ENCODE assay signal across 15 cellular contexts in the genomic region with DNA sequence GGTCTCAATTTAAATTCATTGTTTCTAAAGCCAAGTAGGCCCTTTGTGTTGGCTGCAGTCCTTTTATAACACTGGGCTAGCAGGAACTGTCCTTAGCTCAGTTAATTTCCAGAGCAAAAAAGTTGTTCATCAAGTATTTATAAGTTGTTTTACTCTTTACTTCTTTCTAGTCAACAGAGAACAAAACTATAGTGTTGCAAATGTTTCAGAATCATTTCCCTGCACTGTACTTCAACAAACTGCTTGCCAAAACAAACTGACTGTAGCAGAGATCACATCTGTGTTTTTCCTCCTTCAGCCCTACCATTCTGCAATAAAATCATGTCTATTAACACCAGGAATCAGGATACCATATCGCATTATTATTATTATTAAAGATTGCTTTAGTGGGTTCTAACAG.
DNase-seq lines count a peak whose midpoint lies in the region; ATAC-seq and TF ChIP-seq lines count a peak whose summit lies in the region.
"Had no signal": no experiment of that assay in that cellular context is flagged by ENCODE, and none has a peak within 500 bp of the region (broad histone marks: within the 10 kb centered on the region; RNA-seq: fewer than 3 reads in every experiment).

No MANE protein-coding gene starts in this region.

- no peak overlapping the region for H3K4me3 ChIP-seq in LNCaP clone FGC (ENCODE audit: low read depth, low read length)
- H3K4me3 ChIP-seq in choroid plexus epithelial cell (ENCODE audit: low read depth, low read length), result no peak overlapping the region
- no peak overlapping the region for H3K4me3 ChIP-seq in skeletal muscle cell (ENCODE audit: low read depth, low read length)

- ATAC-seq in GM18873 (IDR thresholded peaks at IDR 0.05; ENCODE audit: low FRiP score, unreplicated experiment) (no peak), GM19023 (IDR thresholded peaks at IDR 0.05; ENCODE audit: unreplicated experiment) (no peak)
- ATAC-seq: activated T-cell treated with anti-CD3 and anti-CD28 coated beads, Interleukin-2, amount 50 U/mL, for 4 hours; HCT116 had no signal

- TF ChIP-seq CTCF in LNCaP clone FGC (IDR thresholded peaks at IDR 0.05; ENCODE audit: control insufficient read depth, extremely low read depth, insufficient read depth), result no peak
- no peak for TF ChIP-seq CTCF in choroid plexus epithelial cell (conservative IDR thresholded peaks at IDR 0.05; ENCODE audit: low read depth, low read length)

- DNase-seq in LNCaP clone FGC (ENCODE audit: low read depth) (peak; percentile 74), choroid plexus epithelial cell (ENCODE audit: low read depth) (peak; percentile 77), inferior parietal cortex (ENCODE audit: extremely low spot score) (peak; percentile 17), skeletal muscle cell (ENCODE audit: low read depth) (peak; percentile 25), hypothalamus (lab: John Stamatoyannopoulos, UW) (no peak), activated gamma-delta T cell (lab: John Stamatoyannopoulos, UW) (no peak)
- DNase-seq: activated CD4-positive, CD25-positive, alpha-beta regulatory T cell; activated T-cell treated with anti-CD3 and anti-CD28 coated beads, Interleukin-2, amount 50 U/mL, for 4 hours; CD4-positive, alpha-beta T cell; GDM1; retina; substantia nigra had no signal

Comparison
In these comparisons a context has a peak if more than half of its experiments do, and no peak if none do; other contexts are left out.
1. DNase-seq: peak in LNCaP clone FGC (single experiment), choroid plexus epithelial cell (single experiment), inferior parietal cortex (single experiment) and skeletal muscle cell (single experiment); none in hypothalamus (0 of 51) and activated gamma-delta T cell (single experiment).